In the genomic region with DNA sequence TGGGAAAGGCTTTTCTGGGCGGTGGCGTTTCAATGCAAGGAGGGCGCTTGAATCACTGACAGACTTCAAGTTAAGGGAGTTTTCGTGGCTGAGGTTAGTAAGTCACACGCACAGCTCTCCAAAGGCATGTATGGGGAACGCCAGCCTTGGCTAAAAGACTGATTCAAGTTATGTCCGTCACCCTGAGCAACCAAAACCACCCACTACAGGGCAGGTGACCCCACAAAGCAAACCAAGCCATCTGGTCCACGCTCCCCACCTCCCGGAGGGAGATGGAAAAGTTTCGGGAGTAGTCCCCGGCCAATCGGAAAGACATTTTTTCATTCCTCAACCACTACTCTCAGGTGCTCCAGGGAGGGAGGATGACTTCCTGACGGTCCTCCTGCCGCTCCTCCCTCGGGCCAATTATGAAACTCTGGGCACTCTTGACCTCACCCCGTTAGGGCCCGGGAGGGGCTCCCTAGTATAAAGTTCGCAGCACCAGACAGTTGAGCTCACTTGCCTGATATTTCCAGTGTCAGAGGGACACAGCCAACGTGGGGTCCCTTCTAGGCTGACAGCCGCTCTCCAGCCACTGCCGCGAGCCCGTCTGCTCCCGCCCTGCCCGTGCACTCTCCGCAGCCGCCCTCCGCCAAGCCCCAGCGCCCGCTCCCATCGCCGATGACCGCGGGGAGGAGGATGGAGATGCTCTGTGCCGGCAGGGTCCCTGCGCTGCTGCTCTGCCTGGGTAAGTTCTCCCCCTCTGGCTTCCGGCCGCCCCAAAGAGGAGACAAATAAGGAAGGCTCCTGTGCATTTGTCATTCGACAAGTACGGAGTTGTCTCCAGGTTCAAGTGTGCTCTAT, we compare ENCODE assay signal across 9 cellular contexts. TPM values are rescaled to one million over a fixed set of nuclear protein-coding genes. Genes with fewer than 3 reads are reported as not detected.
DNase-seq lines count a peak whose midpoint lies in the region; ATAC-seq and TF ChIP-seq lines count a peak whose summit lies in the region.
"Had no signal": no experiment of that assay in that cellular context is flagged by ENCODE, and none has a peak within 500 bp of the region (broad histone marks: within the 10 kb centered on the region; RNA-seq: fewer than 3 reads in every experiment).

A gene with protein sequence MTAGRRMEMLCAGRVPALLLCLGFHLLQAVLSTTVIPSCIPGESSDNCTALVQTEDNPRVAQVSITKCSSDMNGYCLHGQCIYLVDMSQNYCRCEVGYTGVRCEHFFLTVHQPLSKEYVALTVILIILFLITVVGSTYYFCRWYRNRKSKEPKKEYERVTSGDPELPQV (plus strand): TSS at position 497 of the 843 bp plus-strand sequence. CDS start 164 bp downstream, at position 661.

- CTCF ChIA-PET in activated CD4-positive, alpha-beta T cell treated with anti-CD3 and anti-CD28 coated beads for 36 hours (lab: Charles Lee): interaction anchor here (0.6 kb wide), 1 partner anchor 81 kb away, joined by 3 read pairs; no protein-coding TSS in a partner anchor

- intact Hi-C loops in activated CD4-positive, alpha-beta T cell treated with anti-CD3 and anti-CD28 coated beads for 36 hours (cut with DNase I, micrococcal nuclease): no loop called here
- intact Hi-C loops in activated CD4-positive, alpha-beta T cell treated with anti-CD3 and anti-CD28 coated beads, Interleukin-2, amount 10 ng/mL, durations not matched to agents 24 days and 14 days (cut with micrococcal nuclease): no loop called here

- peak; percentile 44 for DNase-seq in activated CD4-positive, alpha-beta T cell treated with anti-CD3 and anti-CD28 coated beads for 36 hours
- no peak for DNase-seq in activated CD4-positive, alpha-beta T cell treated with anti-CD3 and anti-CD28 coated beads for 1 hour
- DNase-seq in activated CD4-positive, alpha-beta T cell treated with anti-CD3 and anti-CD28 coated beads, Interleukin-2, amount 10 ng/mL, durations not matched to agents 24 days and 14 days: peak; percentile 67
- peak; percentile 20 for DNase-seq in fibroblast of villous mesenchyme (ENCODE audit: low read depth)
- peak; percentile 45 for DNase-seq in neural crest cell (ENCODE audit: low read depth, low spot score)
- DNase-seq in inferior parietal cortex (ENCODE audit: extremely low spot score): no peak
- DNase-seq in kidney glomerular epithelial cell (lab: John Stamatoyannopoulos, UW): no peak

- peak within 1 kb of the TSS; percentile 44 for H3K4me3 Mint-ChIP-seq in activated CD4-positive, alpha-beta T cell treated with anti-CD3 and anti-CD28 coated beads for 36 hours
- peak within 1 kb of the TSS; percentile 78 for H3K4me3 Mint-ChIP-seq in activated CD4-positive, alpha-beta T cell treated with anti-CD3 and anti-CD28 coated beads, Interleukin-2, amount 10 ng/mL, durations not matched to agents 24 days and 14 days
- peak within 1 kb of the TSS; percentile 76 for H3K4me3 Mint-ChIP-seq in neural crest cell

- H3K27me3 Mint-ChIP-seq in activated CD4-positive, alpha-beta T cell treated with anti-CD3 and anti-CD28 coated beads for 36 hours: peaks cover 32% of the 10 kb centered on the region
- H3K27me3 Mint-ChIP-seq in activated CD4-positive, alpha-beta T cell treated with anti-CD3 and anti-CD28 coated beads, Interleukin-2, amount 10 ng/mL, durations not matched to agents 24 days and 14 days: peaks cover 39% of the 10 kb centered on the region
- H3K27me3 Mint-ChIP-seq in neural crest cell (ENCODE audit: low read depth): peaks cover 53% of the 10 kb centered on the region

- no peaks in the 10 kb centered on the region for H3K9me3 Mint-ChIP-seq in activated CD4-positive, alpha-beta T cell treated with anti-CD3 and anti-CD28 coated beads for 36 hours (ENCODE audit: low read depth)
- H3K9me3 Mint-ChIP-seq in activated CD4-positive, alpha-beta T cell treated with anti-CD3 and anti-CD28 coated beads, Interleukin-2, amount 10 ng/mL, durations not matched to agents 24 days and 14 days: no peaks in the 10 kb centered on the region
- H3K9me3 Mint-ChIP-seq in neural crest cell: no peaks in the 10 kb centered on the region

- ATAC-seq in activated CD4-positive, alpha-beta T cell treated with anti-CD3 and anti-CD28 coated beads for 36 hours: peak; percentile 68
- peak; percentile 53 for ATAC-seq in HG03045 (IDR thresholded peaks at IDR 0.05; ENCODE audit: unreplicated experiment)

- POLR2A ChIA-PET in activated CD4-positive, alpha-beta T cell treated with anti-CD3 and anti-CD28 coated beads for 36 hours (lab: Charles Lee): interaction anchor here (0.6 kb wide), 1 partner anchor 25 kb away, joined by 4 read pairs; no protein-coding TSS in a partner anchor

- H3K27ac Mint-ChIP-seq in activated CD4-positive, alpha-beta T cell treated with anti-CD3 and anti-CD28 coated beads for 36 hours: no peak within 1 kb of the TSS
- H3K27ac Mint-ChIP-seq in activated CD4-positive, alpha-beta T cell treated with anti-CD3 and anti-CD28 coated beads, Interleukin-2, amount 10 ng/mL, durations not matched to agents 24 days and 14 days: no peak within 1 kb of the TSS
- H3K27ac Mint-ChIP-seq in neural crest cell (ENCODE audit: unreplicated experiment): no peak within 1 kb of the TSS

- H3K4me1 Mint-ChIP-seq in activated CD4-positive, alpha-beta T cell treated with anti-CD3 and anti-CD28 coated beads for 36 hours: peaks cover 10% of the 10 kb centered on the region
- peaks cover 15% of the 10 kb centered on the region for H3K4me1 Mint-ChIP-seq in activated CD4-positive, alpha-beta T cell treated with anti-CD3 and anti-CD28 coated beads, Interleukin-2, amount 10 ng/mL, durations not matched to agents 24 days and 14 days
- peaks cover 17% of the 10 kb centered on the region for H3K4me1 Mint-ChIP-seq in neural crest cell

- TF ChIP-seq CTCF in fibroblast of villous mesenchyme (IDR thresholded peaks at IDR 0.05; ENCODE audit: insufficient read depth, low read depth, low read length) (no peak), neural crest cell (conservative IDR thresholded peaks at IDR 0.05) (no peak)

- H3K4me3 ChIP-seq in fibroblast of villous mesenchyme (ENCODE audit: low read depth, low read length): peak within 1 kb of the TSS; percentile 58
- H3K4me3 ChIP-seq: uterus had no signal

- no peaks in the 10 kb centered on the region for H3K36me3 Mint-ChIP-seq in activated CD4-positive, alpha-beta T cell treated with anti-CD3 and anti-CD28 coated beads for 36 hours (ENCODE audit: low read depth)
- H3K36me3 Mint-ChIP-seq in activated CD4-positive, alpha-beta T cell treated with anti-CD3 and anti-CD28 coated beads, Interleukin-2, amount 10 ng/mL, durations not matched to agents 24 days and 14 days (ENCODE audit: low read depth): no peaks in the 10 kb centered on the region
- no peaks in the 10 kb centered on the region for H3K36me3 Mint-ChIP-seq in neural crest cell (ENCODE audit: low read depth)

RNA-seq across cellular contexts. Expression of the gene that starts here (rescaled TPM):
- not detected for total RNA-seq in activated CD4-positive, alpha-beta T cell treated with anti-CD3 and anti-CD28 coated beads for 36 hours
- total RNA-seq in activated CD4-positive, alpha-beta T cell treated with anti-CD3 and anti-CD28 coated beads, Interleukin-2, amount 10 ng/mL, durations not matched to agents 24 days and 14 days: not detected in 2 replicates
- total RNA-seq in fibroblast of villous mesenchyme (1.3 and 5.2 TPM in 2 replicates), neural crest cell (not detected in 2 replicates)

Comparison
In these comparisons a context has a peak if more than half of its experiments do, and no peak if none do; other contexts are left out.
1. Peak in DNase-seq and ATAC-seq in activated CD4-positive, alpha-beta T cell treated with anti-CD3 and anti-CD28 coated beads for 36 hours; RNA of the gene not detected or under 1 TPM.
2. Peak in DNase-seq in activated CD4-positive, alpha-beta T cell treated with anti-CD3 and anti-CD28 coated beads, Interleukin-2, amount 10 ng/mL, durations not matched to agents 24 days and 14 days; RNA of the gene not detected or under 1 TPM.
3. Peak in DNase-seq in neural crest cell; RNA of the gene not detected or under 1 TPM.